ENCODE assay signal across 1 cellular context in the genomic region with DNA sequence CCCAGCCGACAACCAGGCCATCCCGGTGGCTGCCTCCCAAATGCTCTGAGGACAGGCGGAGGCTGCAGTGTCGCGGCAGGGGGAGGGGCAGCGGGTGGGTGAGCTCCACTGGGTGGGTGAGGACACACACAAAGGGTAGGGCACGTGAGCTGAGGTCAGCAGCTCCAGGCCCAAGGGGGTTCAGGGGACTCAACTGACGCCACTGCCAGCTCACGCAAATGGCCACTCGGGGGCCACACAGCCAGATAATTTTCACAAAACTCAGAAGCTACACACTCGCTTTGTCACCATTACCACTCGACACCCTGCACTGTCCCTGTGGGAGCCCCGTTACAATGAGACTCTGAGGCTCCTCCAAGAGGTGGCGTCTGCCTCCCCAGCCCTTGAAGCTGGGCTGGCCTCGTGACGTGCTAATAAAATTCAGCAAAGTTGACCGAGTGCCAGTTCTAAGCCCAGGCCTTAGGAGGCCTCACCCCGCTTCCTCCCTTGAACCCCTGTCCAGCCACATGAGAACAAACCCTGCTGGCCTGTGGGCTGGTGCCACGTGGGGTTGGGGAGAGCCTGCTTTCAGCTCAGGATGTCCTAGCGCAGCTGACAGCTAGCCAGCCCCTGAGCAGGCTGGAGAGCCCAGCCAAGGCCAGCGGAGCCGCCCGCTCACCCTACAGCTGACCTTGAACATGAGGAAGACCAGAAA.
TF ChIP-seq lines count a peak whose summit lies in the region.

No MANE protein-coding gene starts in this region.

TF ChIP-seq in IMR-90, 13 proteins besides CTCF, POLR2A, EP300 and RAD21:
- TF ChIP-seq, protein P1, sequence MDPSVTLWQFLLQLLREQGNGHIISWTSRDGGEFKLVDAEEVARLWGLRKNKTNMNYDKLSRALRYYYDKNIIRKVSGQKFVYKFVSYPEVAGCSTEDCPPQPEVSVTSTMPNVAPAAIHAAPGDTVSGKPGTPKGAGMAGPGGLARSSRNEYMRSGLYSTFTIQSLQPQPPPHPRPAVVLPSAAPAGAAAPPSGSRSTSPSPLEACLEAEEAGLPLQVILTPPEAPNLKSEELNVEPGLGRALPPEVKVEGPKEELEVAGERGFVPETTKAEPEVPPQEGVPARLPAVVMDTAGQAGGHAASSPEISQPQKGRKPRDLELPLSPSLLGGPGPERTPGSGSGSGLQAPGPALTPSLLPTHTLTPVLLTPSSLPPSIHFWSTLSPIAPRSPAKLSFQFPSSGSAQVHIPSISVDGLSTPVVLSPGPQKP (IDR thresholded peaks at IDR 0.05; ENCODE audit: borderline replicate concordance, low read depth, low read length) = no peak
- TF ChIP-seq CHD1 (IDR thresholded peaks at IDR 0.05; ENCODE audit: low read depth, low read length) (no peak), MAFK (IDR thresholded peaks at IDR 0.05; ENCODE audit: low read depth, low read length) (no peak), CEBPB (IDR thresholded peaks at IDR 0.05; ENCODE audit: low read depth, low read length) (no peak), RCOR1 (IDR thresholded peaks at IDR 0.05; ENCODE audit: insufficient replicate concordance, low read length) (no peak), RFX5 (IDR thresholded peaks at IDR 0.05; ENCODE audit: low read depth, low read length) (no peak), MAZ (IDR thresholded peaks at IDR 0.05; ENCODE audit: borderline replicate concordance, low read depth, low read length) (no peak), FOS (IDR thresholded peaks at IDR 0.05; ENCODE audit: low read depth, low read length) (no peak), NFE2L2 (IDR thresholded peaks at IDR 0.05; ENCODE audit: low read depth, low read length) (no peak)
- TF ChIP-seq, protein P2, sequence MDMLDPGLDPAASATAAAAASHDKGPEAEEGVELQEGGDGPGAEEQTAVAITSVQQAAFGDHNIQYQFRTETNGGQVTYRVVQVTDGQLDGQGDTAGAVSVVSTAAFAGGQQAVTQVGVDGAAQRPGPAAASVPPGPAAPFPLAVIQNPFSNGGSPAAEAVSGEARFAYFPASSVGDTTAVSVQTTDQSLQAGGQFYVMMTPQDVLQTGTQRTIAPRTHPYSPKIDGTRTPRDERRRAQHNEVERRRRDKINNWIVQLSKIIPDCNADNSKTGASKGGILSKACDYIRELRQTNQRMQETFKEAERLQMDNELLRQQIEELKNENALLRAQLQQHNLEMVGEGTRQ (IDR thresholded peaks at IDR 0.05; ENCODE audit: low read depth, low read length) = no peak
